8 cellular contexts compared by ENCODE assay signal in genomic region chr3:94036909-94037507, GRCh38. TPM values are rescaled to one million over a fixed set of nuclear protein-coding genes. Genes with fewer than 3 reads are reported as not detected.
DNase-seq lines count a peak whose midpoint lies in the region; ATAC-seq and TF ChIP-seq lines count a peak whose summit lies in the region.

No MANE protein-coding gene starts in this region.

- H3K27ac ChIP-seq in dorsolateral prefrontal cortex (no peak overlapping the region), osteoblast (ENCODE audit: low read depth, low read length) (no peak overlapping the region)

- H3K4me3 ChIP-seq in dorsolateral prefrontal cortex (no peak overlapping the region), osteoblast (ENCODE audit: insufficient read depth, low read length) (no peak overlapping the region)

- H3K27me3 ChIP-seq in dorsolateral prefrontal cortex = no peaks in the 10 kb centered on the region
- no peaks in the 10 kb centered on the region for H3K27me3 ChIP-seq in osteoblast (ENCODE audit: insufficient read depth, low read length)

- TF ChIP-seq CTCF in dorsolateral prefrontal cortex (IDR thresholded peaks at IDR 0.05 in 54 of 56, conservative IDR thresholded peaks at IDR 0.05 in 2 of 56; ENCODE audit: low read depth in 1 of 56, partially characterized antibody in 56 of 56) (peak in 52 of 56 donors; percentile 21 to 60 (median 46)), osteoblast (IDR thresholded peaks at IDR 0.05; ENCODE audit: extremely low read depth, low read depth, low read length) (peak; percentile 65)

- intact Hi-C loops in dorsolateral prefrontal cortex (cut with DNase I) = no loop called here

- no peaks in the 10 kb centered on the region for H3K36me3 ChIP-seq in osteoblast (ENCODE audit: insufficient read depth, low read length)

- peak; percentile 5 for DNase-seq in NCI-H1694 (lab: John Stamatoyannopoulos, UW)
- DNase-seq in NCI-H1694 treated with DMSO at 0.1 percent for 48 hours (lab: John Stamatoyannopoulos, UW) = no peak
- peak; percentile 29 for DNase-seq in H4 (ENCODE audit: low spot score)
- DNase-seq in MV-4-11 (lab: John Stamatoyannopoulos, UW) = peak; percentile 1
- DNase-seq in dorsolateral prefrontal cortex = no peak
- peak; percentile 30 for DNase-seq in osteoblast (ENCODE audit: insufficient read length, low spot score, missing footprints)

- H3K4me2 ChIP-seq in osteoblast (ENCODE audit: insufficient read depth, low read length) = no peak overlapping the region

- no peak overlapping the region for H2AFZ ChIP-seq in osteoblast (ENCODE audit: low read length)

- no peaks in the 10 kb centered on the region for H3K4me1 ChIP-seq in osteoblast (ENCODE audit: insufficient read depth, low read length)

- ATAC-seq in HG03460 (IDR thresholded peaks at IDR 0.05; ENCODE audit: unreplicated experiment) (no peak), GM21381 (IDR thresholded peaks at IDR 0.05; ENCODE audit: unreplicated experiment) (no peak)

- no peaks in the 10 kb centered on the region for H4K20me1 ChIP-seq in osteoblast (ENCODE audit: insufficient read depth, low read length)

- H3K79me2 ChIP-seq in osteoblast (ENCODE audit: insufficient read depth, low read length) = no peaks in the 10 kb centered on the region

- H3K9me3 ChIP-seq in osteoblast (ENCODE audit: low read depth, low read length) = no peaks in the 10 kb centered on the region

RNA-seq across cellular contexts. Expression of gene STX19, which starts 8.6 kb away (rescaled TPM):
- not detected in 2 replicates for total RNA-seq in H4 (2014; rRNA removed; shearing (Covaris generic))
- total RNA-seq in dorsolateral prefrontal cortex (1 to 10 TPM in 13 of 120 experiments, under 1 TPM in 61, not detected in 46; 0.36 to 1.7 (median 0.65) TPM), osteoblast (under 0.01 TPM in 1 of 2 replicates, not detected in the other)

RNA-seq across cellular contexts. Expression of gene DHFR2, which starts 25.7 kb away (rescaled TPM):
- total RNA-seq in H4 (2014; rRNA removed; shearing (Covaris generic)) = 3.9 and 5.8 TPM in 2 replicates
- total RNA-seq in dorsolateral prefrontal cortex (10 to 100 TPM in 42 of 120 experiments, 1 to 10 TPM in 78; 3.7 to 20.5 (median 9.2) TPM), osteoblast (3.5 and 4.7 TPM in 2 replicates)

RNA-seq across cellular contexts. Expression of gene NSUN3, which starts 25.9 kb away (rescaled TPM):
- 6.7 and 13.3 TPM in 2 replicates for total RNA-seq in H4 (2014; rRNA removed; shearing (Covaris generic))
- 10 to 100 TPM in 116 of 120 experiments, 1 to 10 TPM in 4; 8.3 to 22.2 (median 16.8) TPM for total RNA-seq in dorsolateral prefrontal cortex
- total RNA-seq in osteoblast = 13.4 and 15.9 TPM in 2 replicates

RNA-seq across cellular contexts. Expression of gene ARL13B, which starts 57.1 kb away (rescaled TPM):
- 6.8 and 8.6 TPM in 2 replicates for total RNA-seq in H4 (2014; rRNA removed; shearing (Covaris generic))
- total RNA-seq in dorsolateral prefrontal cortex (10 to 100 TPM in 102 of 120 experiments, 1 to 10 TPM in 18; 6.6 to 21.9 (median 13.0) TPM), osteoblast (18.1 and 18.6 TPM in 2 replicates)

Comparison
In these comparisons a context has a peak if more than half of its experiments do, and no peak if none do; other contexts are left out.
1. DNase-seq: peak in NCI-H1694 (single experiment), H4 (single experiment), MV-4-11 (single experiment) and osteoblast (single experiment); none in NCI-H1694 treated with DMSO at 0.1 percent for 48 hours (single experiment) and dorsolateral prefrontal cortex (0 of 10).